Comparison of ENCODE assay signal across 22 cellular contexts in genomic region chr13:84470528-84470927, GRCh38.
DNase-seq lines count a peak whose midpoint lies in the region; ATAC-seq, FAIRE-seq and TF ChIP-seq lines count a peak whose summit lies in the region.
"Had no signal": no experiment of that assay in that cellular context is flagged by ENCODE, and none has a peak within 500 bp of the region (broad histone marks: within the 10 kb centered on the region; RNA-seq: fewer than 3 reads in every experiment).

No MANE protein-coding gene starts in this region.

- no peaks in the 10 kb centered on the region for H3K79me2 ChIP-seq in mammary epithelial cell (ENCODE audit: insufficient read depth, low read length)

- no peaks in the 10 kb centered on the region for H3K4me1 ChIP-seq in mammary epithelial cell (ENCODE audit: insufficient read depth, low read length)
- H3K4me1 ChIP-seq: BLaER1, Caco-2 had no signal

- intact Hi-C loops in Calu3 (cut with micrococcal nuclease; ENCODE audit: unreplicated experiment) (no loop called here), mammary epithelial cell (cut with micrococcal nuclease) (no loop called here)

- dilution Hi-C loops in mammary epithelial cell (cut with HindIII; ENCODE audit: low sequenced_read_pairs): no loop called here

- H3K36me3 ChIP-seq in mammary epithelial cell (ENCODE audit: insufficient read depth, low read length): no peaks in the 10 kb centered on the region
- H3K36me3 ChIP-seq: BLaER1 had no signal

- no TSS peak for BruUV-seq in Calu3 (replicated peaks; lab: Mats Ljungman, UMichigan)
- no TSS peak for BruUV-seq in mammary epithelial cell (replicated peaks; lab: Mats Ljungman, UMichigan)

- no peaks in the 10 kb centered on the region for H3K27me3 ChIP-seq in mammary epithelial cell (ENCODE audit: insufficient read depth, low read length)
- H3K27me3 ChIP-seq: BLaER1 had no signal

- no peaks in the 10 kb centered on the region for H3K36me3 Mint-ChIP-seq in Calu3 (ENCODE audit: insufficient read depth, unreplicated experiment)
- H3K36me3 Mint-ChIP-seq: CD4-positive, CD25-positive, alpha-beta regulatory T cell; CD8-positive, alpha-beta T cell had no signal

- no peaks in the 10 kb centered on the region for H3K27me3 Mint-ChIP-seq in Calu3 (ENCODE audit: unreplicated experiment)
- H3K27me3 Mint-ChIP-seq: B cell; CD4-positive, CD25-positive, alpha-beta regulatory T cell had no signal

- H4K20me1 ChIP-seq in mammary epithelial cell (ENCODE audit: insufficient read depth, low read length): no peaks in the 10 kb centered on the region
- H4K20me1 ChIP-seq: BLaER1 had no signal

- ATAC-seq in GM18858 (IDR thresholded peaks at IDR 0.05; ENCODE audit: unreplicated experiment): no peak
- ATAC-seq: CD8-positive, alpha-beta T cell; GM12878 had no signal

- H3K27ac Mint-ChIP-seq in Calu3 (ENCODE audit: unreplicated experiment): no peak overlapping the region
- H3K27ac Mint-ChIP-seq: B cell; CD4-positive, CD25-positive, alpha-beta regulatory T cell; CD8-positive, alpha-beta T cell had no signal

- in situ Hi-C loops in mammary epithelial cell (cut with MboI; ENCODE audit: low sequenced_read_pairs in 2 of 2): no loop called here

- no peak overlapping the region for H2AFZ ChIP-seq in mammary epithelial cell (ENCODE audit: low read depth, low read length)

- TF ChIP-seq CTCF in Calu3 (IDR thresholded peaks at IDR 0.05; ENCODE audit: unreplicated experiment): no peak
- TF ChIP-seq CTCF in mammary epithelial cell (conservative IDR thresholded peaks at IDR 0.05 in 1 of 2, IDR thresholded peaks at IDR 0.05 in 1 of 2; ENCODE audit: extremely low read depth in 1 of 2, insufficient read depth in 1 of 2, low read depth in 1 of 2, low read length in 2 of 2): no peak

- no peak overlapping the region for H3K4me3 ChIP-seq in mammary epithelial cell (replicated peaks in 1 of 3; ENCODE audit: insufficient read depth in 1 of 3, low read depth in 2 of 3, low read length in 3 of 3)
- H3K4me3 ChIP-seq: BLaER1, GM12878 had no signal

- FAIRE-seq in colon (lab: Jason Lieb, UNC): peak; percentile 10
- FAIRE-seq: D721Med, GM12878 had no signal

- DNase-seq in HEK293T (ENCODE audit: extremely low spot score): no peak
- peak; percentile 3 for DNase-seq in iris pigment epithelial cell (ENCODE audit: low read depth)
- no peak for DNase-seq in Calu3
- no peak for DNase-seq in NCI-H446 treated with DMSO at 0.1 percent for 48 hours (lab: John Stamatoyannopoulos, UW)
- DNase-seq in mammary epithelial cell: no peak
- DNase-seq: Caco-2; CD4-positive, CD25-positive, alpha-beta regulatory T cell; CD8-positive, alpha-beta T cell; DMS 273 treated with DMSO at 0.1 percent for 48 hours; DMS79; EL; GDM1; GOT3; H7; HCEC 1CT had no signal

- no peak overlapping the region for H3K27ac ChIP-seq in mammary epithelial cell (ENCODE audit: insufficient read depth, low read depth, low read length)
- H3K27ac ChIP-seq: BLaER1, C4-2B had no signal

- no peaks in the 10 kb centered on the region for H3K4me1 Mint-ChIP-seq in Calu3 (ENCODE audit: low read depth, unreplicated experiment)
- H3K4me1 Mint-ChIP-seq: B cell; CD4-positive, CD25-positive, alpha-beta regulatory T cell had no signal

- no peak overlapping the region for H3K9ac ChIP-seq in mammary epithelial cell (ENCODE audit: insufficient read depth, low read length)
- H3K9ac ChIP-seq: BLaER1 had no signal

- H3K9me3 ChIP-seq in mammary epithelial cell (replicated peaks; ENCODE audit: insufficient read depth, low read length): no peaks in the 10 kb centered on the region
- H3K9me3 ChIP-seq: Caco-2 had no signal

- POLR2A ChIA-PET in HEK293T (lab: Yijun Ruan, JAX): no interaction called here

- H3K4me2 ChIP-seq in mammary epithelial cell (ENCODE audit: insufficient read depth, low read depth, low read length): no peak overlapping the region
- H3K4me2 ChIP-seq: BLaER1 had no signal

- H3K9me3 Mint-ChIP-seq in Calu3 (ENCODE audit: low read depth, unreplicated experiment): no peaks in the 10 kb centered on the region
- H3K9me3 Mint-ChIP-seq: CD8-positive, alpha-beta T cell had no signal

- H3K4me3 Mint-ChIP-seq in Calu3 (ENCODE audit: low read depth, unreplicated experiment): no peak overlapping the region
- H3K4me3 Mint-ChIP-seq: B cell; CD4-positive, CD25-positive, alpha-beta regulatory T cell; CD8-positive, alpha-beta T cell had no signal

- CTCF ChIA-PET in HEK293T (lab: Yijun Ruan, JAX) (no interaction called here), Calu3 (lab: Charles Lee) (no interaction called here), mammary epithelial cell (lab: Charles Lee; ENCODE audit: low non-redundant PET) (no interaction called here)

TF ChIP-seq in HEK293T, 16 proteins besides CTCF, POLR2A, EP300 and RAD21:
- no peak for TF ChIP-seq SP1 (IDR thresholded peaks at IDR 0.05)
- 0 out of 2 replicates have a peak, but pooled peaks have one; percentile 23 for TF ChIP-seq TARDBP (IDR thresholded peaks at IDR 0.05)
